In genomic region chr21:37338671-37339526, GRCh38 we compare ENCODE assay signal across 1 cellular context.
A peak's percentile ranks its signal among the peaks of the same experiment; 100 is the strongest.
TF ChIP-seq lines count a peak whose summit lies in the region.

No MANE protein-coding gene starts in this region.

TF ChIP-seq in HEK293, 187 proteins besides CTCF, POLR2A, EP300 and RAD21 (continued from another document and continues in another):
- peak; percentile 82 for TF ChIP-seq ZNF639 (tag by site-specific recombination; IDR thresholded peaks at IDR 0.05)
- TF ChIP-seq PRDM6 (tag by site-specific recombination; IDR thresholded peaks at IDR 0.05), result peak; percentile 68
- TF ChIP-seq TCF7L2 (IDR thresholded peaks at IDR 0.05; ENCODE audit: borderline replicate concordance, low read depth, low read length), result peak; percentile 98
- peak; percentile 74 for TF ChIP-seq ZBTB8A (tag by site-specific recombination; IDR thresholded peaks at IDR 0.05)
- TF ChIP-seq ZNF362 (tag by site-specific recombination; IDR thresholded peaks at IDR 0.05), result peak; percentile 63; the same call in 1 of the 2 replicates
- no peak for TF ChIP-seq ZNF830 (tag by site-specific recombination; IDR thresholded peaks at IDR 0.05; ENCODE audit: low read depth)
- no peak for TF ChIP-seq ZNF274 (IDR thresholded peaks at IDR 0.05; ENCODE audit: low read length)
- TF ChIP-seq ZNF274 (tag by site-specific recombination; IDR thresholded peaks at IDR 0.05; ENCODE audit: borderline replicate concordance), result no peak
- TF ChIP-seq ZBTB44 (tag by site-specific recombination; IDR thresholded peaks at IDR 0.05), result 0 out of 2 replicates have a peak, but pooled peaks have one; percentile 3
- peak; percentile 95 for TF ChIP-seq ZNF629 (tag by site-specific recombination; IDR thresholded peaks at IDR 0.05)
- no peak for TF ChIP-seq ZNF510 (tag by site-specific recombination; IDR thresholded peaks at IDR 0.05; ENCODE audit: insufficient replicate concordance)
- TF ChIP-seq ZBTB10 (tag by site-specific recombination; IDR thresholded peaks at IDR 0.05), result 0 out of 2 replicates have a peak, but pooled peaks have one; percentile 58
- peak; percentile 87 for TF ChIP-seq ZBTB21 (tag by site-specific recombination; IDR thresholded peaks at IDR 0.05)
- TF ChIP-seq ZNF791 (tag by site-specific recombination; IDR thresholded peaks at IDR 0.05), result no peak
- no peak for TF ChIP-seq ZNF416 (tag by site-specific recombination; IDR thresholded peaks at IDR 0.05)
- peak; percentile 94 for TF ChIP-seq WT1 (tag by site-specific recombination; IDR thresholded peaks at IDR 0.05)
- TF ChIP-seq REST (tag by site-specific recombination; IDR thresholded peaks at IDR 0.05), result no peak
- peak; percentile 61; the same call in 1 of the 2 replicates for TF ChIP-seq ZNF394 (tag by site-specific recombination; IDR thresholded peaks at IDR 0.05; ENCODE audit: borderline replicate concordance)
- TF ChIP-seq GLI2 (tag by site-specific recombination; IDR thresholded peaks at IDR 0.05; ENCODE audit: borderline replicate concordance, low read depth), result no peak; the same call in 1 of the 2 replicates
- TF ChIP-seq GLIS2 (tag by site-specific recombination; IDR thresholded peaks at IDR 0.05), result peak; percentile 61; the same call in 1 of the 2 replicates
- TF ChIP-seq ZNF24 (tag by site-specific recombination; IDR thresholded peaks at IDR 0.05), result peak; percentile 38; the same call in 1 of the 2 replicates
- no peak for TF ChIP-seq ZNF426 (tag by site-specific recombination; IDR thresholded peaks at IDR 0.05)
- no peak for TF ChIP-seq ZNF670 (tag by site-specific recombination; IDR thresholded peaks at IDR 0.05; ENCODE audit: low read depth)
- no peak for TF ChIP-seq ZNF488 (tag by site-specific recombination; IDR thresholded peaks at IDR 0.05)
- TF ChIP-seq PRDM10 (tag by site-specific recombination; IDR thresholded peaks at IDR 0.05), result peak; percentile 78
- TF ChIP-seq ZBTB49 (tag by site-specific recombination; IDR thresholded peaks at IDR 0.05; ENCODE audit: low read depth), result no peak
- peak; percentile 78 for TF ChIP-seq GLIS1 (tag by site-specific recombination; IDR thresholded peaks at IDR 0.05)
- 0 out of 2 replicates have a peak, but pooled peaks have one; percentile 6 for TF ChIP-seq ZNF664 (tag by site-specific recombination; IDR thresholded peaks at IDR 0.05)
- peak; percentile 100 for TF ChIP-seq ZNF10 (tag by site-specific recombination; IDR thresholded peaks at IDR 0.05)
- peak; percentile 57 for TF ChIP-seq SP3 (tag by site-specific recombination; IDR thresholded peaks at IDR 0.05)
- TF ChIP-seq IKZF3 (tag by site-specific recombination; IDR thresholded peaks at IDR 0.05), result peak; percentile 81; the same call in 1 of the 2 replicates
- peak; percentile 76 for TF ChIP-seq EGR2 (tag by site-specific recombination; IDR thresholded peaks at IDR 0.05; ENCODE audit: low read depth)
- TF ChIP-seq ZNF2 (tag by site-specific recombination; IDR thresholded peaks at IDR 0.05), result peak; percentile 8; the same call in 1 of the 2 replicates
- no peak for TF ChIP-seq ZNF544 (tag by site-specific recombination; IDR thresholded peaks at IDR 0.05)
- peak; percentile 71 for TF ChIP-seq ZNF692 (tag by site-specific recombination; IDR thresholded peaks at IDR 0.05)
- TF ChIP-seq KLF7 (tag by site-specific recombination; IDR thresholded peaks at IDR 0.05; ENCODE audit: borderline replicate concordance), result 0 out of 2 replicates have a peak, but pooled peaks have one; percentile 38
